8 cellular contexts compared by ENCODE assay signal in genomic region chr13:77696863-77697207, GRCh38. TPM values are rescaled to one million over a fixed set of nuclear protein-coding genes. Genes with fewer than 3 reads are reported as not detected.
DNase-seq lines count a peak whose midpoint lies in the region; ATAC-seq, FAIRE-seq and TF ChIP-seq lines count a peak whose summit lies in the region.

No MANE protein-coding gene starts in this region.

- H3K79me2 ChIP-seq in HepG2 (ENCODE audit: insufficient read depth, low read length) = no peaks in the 10 kb centered on the region

- H3K9me3 Mint-ChIP-seq in activated T-helper 17 cell treated with anti-CD3 and anti-CD28 coated beads, Interleukin-2, amount 50 U/mL, for 72 hours = no peaks in the 10 kb centered on the region

- H3K9me3 ChIP-seq in HepG2 (ENCODE audit: low read length) (no peaks in the 10 kb centered on the region), thyroid gland (no peaks in the 10 kb centered on the region)

- no peaks in the 10 kb centered on the region for H4K20me1 ChIP-seq in HepG2 (ENCODE audit: insufficient read depth, low read length)

- no peak for TF ChIP-seq CTCF in HepG2 (CRISPR knock-in tag; IDR thresholded peaks at IDR 0.05)
- no peak for TF ChIP-seq CTCF in thyroid gland (IDR thresholded peaks at IDR 0.05)

- H3K36me3 ChIP-seq in HepG2 (replicated peaks in 1 of 2; ENCODE audit: control insufficient read depth in 1 of 2, insufficient read depth in 2 of 2, low read length in 2 of 2) (no peaks in the 10 kb centered on the region), thyroid gland (no peaks in the 10 kb centered on the region)

- WGBS in HepG2 (ENCODE audit: low lambda C conversion rate) = 68% methylated on average over 3 of the region's 3 CpGs
- 53 to 60% methylated on average over 3 of the region's 3 CpGs for WGBS in thyroid gland, 2 donors

- H3K4me3 ChIP-seq in HepG2 (replicated peaks in 1 of 3; ENCODE audit: insufficient read depth in 1 of 3, low read depth in 2 of 3, low read length in 3 of 3) (0 out of 6 replicates have a peak overlapping the region, but pooled peaks of 1 of the 3 experiments have one; percentile 54), thyroid gland (replicated peaks in 1 of 3) (peak overlapping the region; percentile 72 to 81 (median 79))

- H3K4me1 ChIP-seq in HepG2 (ENCODE audit: insufficient read depth, low read length) (peaks cover 11% of the 10 kb centered on the region), thyroid gland (peaks cover 0 to 19% of the 10 kb centered on the region in 2 donors)

- peak overlapping the region; percentile 45; the same call in 1 of the 2 replicates for H3K4me2 ChIP-seq in HepG2 (ENCODE audit: low read depth, low read length)

- in situ Hi-C loops in HepG2 (cut with HindIII; ENCODE audit: extremely low pct_ligation_motif_present, low pct_unique_long_range_greater_than_20kb) = no loop called here

- CTCF ChIA-PET in HepG2 (lab: Yijun Ruan, JAX; ENCODE audit: low intra/inter-chr PET ratio, low total read pairs) = no interaction called here

- peak overlapping the region; percentile 70 for H3K4me3 Mint-ChIP-seq in activated T-helper 17 cell treated with anti-CD3 and anti-CD28 coated beads, Interleukin-2, amount 50 U/mL, for 72 hours

- H2AFZ ChIP-seq in HepG2 (ENCODE audit: low read length) = no peak overlapping the region

- peaks cover 6% of the 10 kb centered on the region for H3K36me3 Mint-ChIP-seq in activated T-helper 17 cell treated with anti-CD3 and anti-CD28 coated beads, Interleukin-2, amount 50 U/mL, for 72 hours (ENCODE audit: low read depth)

- H3K27me3 ChIP-seq in HepG2 (ENCODE audit: control insufficient read depth in 1 of 2, insufficient read depth in 2 of 2, low read length in 2 of 2) (peaks cover 3 to 21% of the 10 kb centered on the region in 2 experiments; a peak in 3 of 5 replicates), thyroid gland (no peaks in the 10 kb centered on the region)

- H3K27me3 Mint-ChIP-seq in activated T-helper 17 cell treated with anti-CD3 and anti-CD28 coated beads, Interleukin-2, amount 50 U/mL, for 72 hours = no peaks in the 10 kb centered on the region

- intact Hi-C loops in HepG2 (cut with micrococcal nuclease; ENCODE audit: unreplicated experiment) (loop anchor here (5.0 kb wide), 1 partner anchor 370 kb away; the partner anchor contains the start of gene MYCBP2), thyroid gland (cut with DNase I) (no loop called here)

- BruUV-seq in HepG2 (replicated peaks; lab: Mats Ljungman, UMichigan) = no TSS peak

- POLR2A ChIA-PET in HepG2 (lab: Yijun Ruan, JAX) = no interaction called here

- TF ChIP-seq POLR2A in HepG2 (IDR thresholded peaks at IDR 0.05; ENCODE audit: insufficient read depth in 1 of 2, low read depth in 2 of 2, low read length in 2 of 2) = no peak
- TF ChIP-seq POLR2A in thyroid gland (IDR thresholded peaks at IDR 0.05) = no peak

- no peak for FAIRE-seq in HepG2 (lab: Jason Lieb, UNC)

- no peak overlapping the region for H3K27ac Mint-ChIP-seq in activated T-helper 17 cell treated with anti-CD3 and anti-CD28 coated beads, Interleukin-2, amount 50 U/mL, for 72 hours

- ATAC-seq in HG02943 (IDR thresholded peaks at IDR 0.05; ENCODE audit: low read depth, unreplicated experiment) (peak; percentile 1), HepG2 (no peak), GM21786 (IDR thresholded peaks at IDR 0.05; ENCODE audit: unreplicated experiment) (no peak)
- ATAC-seq in activated T-helper 17 cell treated with anti-CD3 and anti-CD28 coated beads, Interleukin-2, amount 50 U/mL, for 72 hours (replicated peaks) = no peak

- peaks cover 8% of the 10 kb centered on the region for H3K4me1 Mint-ChIP-seq in activated T-helper 17 cell treated with anti-CD3 and anti-CD28 coated beads, Interleukin-2, amount 50 U/mL, for 72 hours

- TF ChIP-seq EP300 in HepG2 (IDR thresholded peaks at IDR 0.05; ENCODE audit: low read depth in 2 of 2, low read length in 2 of 2) = no peak
- no peak for TF ChIP-seq EP300 in HepG2 (CRISPR knock-in tag; IDR thresholded peaks at IDR 0.05; ENCODE audit: borderline replicate concordance)

- H3K9ac ChIP-seq in HepG2 (ENCODE audit: insufficient read depth, low read depth, low read length) = no peak overlapping the region

- no peak for TF ChIP-seq RAD21 in HepG2 (CRISPR knock-in tag; IDR thresholded peaks at IDR 0.05)

- H3K27ac ChIP-seq in HepG2 (ENCODE audit: extremely low read length, insufficient read depth, low read length) (no peak overlapping the region), thyroid gland (peak overlapping the region in 1 of 3 donors; percentile 56)

- DNase-seq in NCI-H1092 treated with DMSO at 0.1 percent for 48 hours (lab: John Stamatoyannopoulos, UW) (peak; percentile 80), NCI-H1092 (lab: John Stamatoyannopoulos, UW) (no peak), HepG2 (ENCODE audit: low spot score) (no peak), thyroid gland (no peak)
- DNase-seq in stimulated activated CD4-positive, alpha-beta T cell treated with anti-CD3 and anti-CD28 coated beads, Interleukin-4, amount 100 ng/mL, for 1 hour = no peak

TF ChIP-seq in HepG2, 621 proteins besides CTCF, POLR2A, EP300 and RAD21:
- TF ChIP-seq AGO2 (optimal IDR thresholded peaks at IDR 0.05; ENCODE audit: low read depth, low read length) = no peak
- TF ChIP-seq NFE2L1 (CRISPR knock-in tag; IDR thresholded peaks at IDR 0.05; ENCODE audit: borderline replicate concordance) = no peak
- TF ChIP-seq, protein P1, sequence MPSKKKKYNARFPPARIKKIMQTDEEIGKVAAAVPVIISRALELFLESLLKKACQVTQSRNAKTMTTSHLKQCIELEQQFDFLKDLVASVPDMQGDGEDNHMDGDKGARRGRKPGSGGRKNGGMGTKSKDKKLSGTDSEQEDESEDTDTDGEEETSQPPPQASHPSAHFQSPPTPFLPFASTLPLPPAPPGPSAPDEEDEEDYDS (CRISPR knock-in tag; IDR thresholded peaks at IDR 0.05) = no peak
- TF ChIP-seq ZNF12 (CRISPR knock-in tag; IDR thresholded peaks at IDR 0.05) = no peak
- TF ChIP-seq ARNTL (CRISPR knock-in tag; IDR thresholded peaks at IDR 0.05) = no peak
- no peak for TF ChIP-seq ZNF816 (CRISPR knock-in tag; IDR thresholded peaks at IDR 0.05; ENCODE audit: borderline replicate concordance)
- TF ChIP-seq FOXA1 (IDR thresholded peaks at IDR 0.05) = no peak
- TF ChIP-seq FOXA1 (CRISPR knock-in tag; IDR thresholded peaks at IDR 0.05) = no peak
- TF ChIP-seq ZNF878 (CRISPR knock-in tag; IDR thresholded peaks at IDR 0.05) = no peak
- TF ChIP-seq RARA (CRISPR knock-in tag; IDR thresholded peaks at IDR 0.05) = no peak
- TF ChIP-seq SNAI1 (CRISPR knock-in tag; IDR thresholded peaks at IDR 0.05; ENCODE audit: borderline replicate concordance) = no peak
- TF ChIP-seq, protein P2, sequence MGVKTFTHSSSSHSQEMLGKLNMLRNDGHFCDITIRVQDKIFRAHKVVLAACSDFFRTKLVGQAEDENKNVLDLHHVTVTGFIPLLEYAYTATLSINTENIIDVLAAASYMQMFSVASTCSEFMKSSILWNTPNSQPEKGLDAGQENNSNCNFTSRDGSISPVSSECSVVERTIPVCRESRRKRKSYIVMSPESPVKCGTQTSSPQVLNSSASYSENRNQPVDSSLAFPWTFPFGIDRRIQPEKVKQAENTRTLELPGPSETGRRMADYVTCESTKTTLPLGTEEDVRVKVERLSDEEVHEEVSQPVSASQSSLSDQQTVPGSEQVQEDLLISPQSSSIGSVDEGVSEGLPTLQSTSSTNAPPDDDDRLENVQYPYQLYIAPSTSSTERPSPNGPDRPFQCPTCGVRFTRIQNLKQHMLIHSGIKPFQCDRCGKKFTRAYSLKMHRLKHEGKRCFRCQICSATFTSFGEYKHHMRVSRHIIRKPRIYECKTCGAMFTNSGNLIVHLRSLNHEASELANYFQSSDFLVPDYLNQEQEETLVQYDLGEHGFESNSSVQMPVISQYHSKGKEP (CRISPR knock-in tag; IDR thresholded peaks at IDR 0.05) = no peak
- no peak for TF ChIP-seq ONECUT2 (CRISPR knock-in tag; IDR thresholded peaks at IDR 0.05)
- TF ChIP-seq ATF5 (CRISPR knock-in tag; IDR thresholded peaks at IDR 0.05; ENCODE audit: low read depth) = no peak

RNA-seq across cellular contexts. Expression of gene SLAIN1, which starts 0.7 kb away (rescaled TPM):
- total RNA-seq in activated T-helper 17 cell treated with anti-CD3 and anti-CD28 coated beads, Interleukin-2, amount 50 U/mL, for 72 hours = 10 to 100 TPM; 17.1 to 34.4 TPM
- total RNA-seq in HepG2 (2016; rRNA removed; fragmentation: Illumina TruSeq; extraction: Trizol) (4.5 and 4.8 TPM in 2 replicates), thyroid gland (10 to 100 TPM; 19.5 to 30.1 (median 25.4) TPM)
- total RNA-seq in HepG2 (2016; cell fraction: cytosol; rRNA removed; fragmentation: Illumina TruSeq; extraction: Trizol; ENCODE audit: low read depth) = 8.0 and 11.8 TPM in 2 replicates
- total RNA-seq in HepG2 (2016; cell fraction: insoluble cytoplasmic fraction; rRNA removed; fragmentation: Illumina TruSeq; extraction: Trizol) = 4.1 and 4.7 TPM in 2 replicates
- total RNA-seq in HepG2 (2016; cell fraction: membrane; rRNA removed; fragmentation: Illumina TruSeq; extraction: Trizol) = 5.1 and 5.5 TPM in 2 replicates
- total RNA-seq in HepG2 (2016; cell fraction: nucleus; rRNA removed; fragmentation: Illumina TruSeq; extraction: Trizol) = 3.3 and 4.7 TPM in 2 replicates
- 1.2 and 1.8 TPM in 2 replicates for polyA plus RNA-seq in HepG2 (2011; rRNA removed)
- polyA plus RNA-seq in HepG2 (2011; cell fraction: cytosol; rRNA removed) = 0.78 and 1.3 TPM in 2 replicates
- 0.79 and 1.1 TPM in 2 replicates for polyA plus RNA-seq in HepG2 (2011; cell fraction: nucleus; rRNA removed)
- 0.92 and 1.4 TPM in 2 replicates for polyA plus RNA-seq in HepG2 (2012)
- 0.81 and 1.3 TPM in 2 replicates for polyA plus RNA-seq in HepG2 (2016; cell fraction: cytosol; fragmentation: Illumina TruSeq; extraction: Trizol; ENCODE audit: low read depth)
- 5.2 and 5.8 TPM in 2 replicates for polyA plus RNA-seq in HepG2 (2016; cell fraction: insoluble cytoplasmic fraction; fragmentation: Illumina TruSeq; extraction: Trizol; ENCODE audit: low read depth)
- polyA plus RNA-seq in HepG2 (2016; cell fraction: membrane; fragmentation: Illumina TruSeq; extraction: Trizol; ENCODE audit: low read depth) = 2.1 and 2.7 TPM in 2 replicates
- 3.1 and 3.3 TPM in 2 replicates for polyA plus RNA-seq in HepG2 (2016; cell fraction: nucleus; fragmentation: Illumina TruSeq; extraction: Trizol; ENCODE audit: insufficient read depth, low read depth)
- polyA minus RNA-seq in HepG2 (2011; rRNA and poly(A)+ RNA removed; ENCODE audit: low replicate concordance) = 1.9 TPM in 1 of 2 replicates, not detected in the other
- 0.89 and 1.6 TPM in 2 replicates for polyA minus RNA-seq in HepG2 (2011; cell fraction: cytosol; rRNA and poly(A)+ RNA removed)
- 6.5 and 8.0 TPM in 2 replicates for polyA minus RNA-seq in HepG2 (2011; cell fraction: nucleus; rRNA and poly(A)+ RNA removed)
